In genomic region chr5:137734962-137735530, GRCh38 we compare ENCODE assay signal across 8 cellular contexts. TPM values are rescaled to one million over a fixed set of nuclear protein-coding genes. Genes with fewer than 3 reads are reported as not detected.
A peak's percentile ranks its signal among the peaks of the same experiment; 100 is the strongest.
DNase-seq lines count a peak whose midpoint lies in the region; ATAC-seq and TF ChIP-seq lines count a peak whose summit lies in the region.

No MANE protein-coding gene starts in this region.

- peak overlapping the region; percentile 83 for H3K4me2 ChIP-seq in mammary epithelial cell (ENCODE audit: insufficient read depth, low read depth, low read length)

- ATAC-seq in GM18868 (IDR thresholded peaks at IDR 0.05; ENCODE audit: unreplicated experiment), result peak; percentile 2
- ATAC-seq in stimulated activated effector memory CD8-positive, alpha-beta T cell treated with anti-CD3 and anti-CD28 coated beads, Interleukin-12 subunit alpha, Interleukin-12 subunit beta, amount 100 ng/mL, for 72 hours, result peak; percentile 36

- H3K9ac ChIP-seq in HUES6 (ENCODE audit: low read length), result peak overlapping the region; percentile 64
- H3K9ac ChIP-seq in mammary epithelial cell (ENCODE audit: insufficient read depth, low read length), result peak overlapping the region; percentile 60

- H3K27me3 ChIP-seq in HUES6 (ENCODE audit: control insufficient read depth, insufficient read depth, low read length) (no peaks in the 10 kb centered on the region), mammary epithelial cell (ENCODE audit: insufficient read depth, low read length) (no peaks in the 10 kb centered on the region)

- no peaks in the 10 kb centered on the region for H3K9me3 Mint-ChIP-seq in stimulated activated effector memory CD8-positive, alpha-beta T cell treated with anti-CD3 and anti-CD28 coated beads, Interleukin-12 subunit alpha, Interleukin-12 subunit beta, amount 100 ng/mL, for 72 hours

- intact Hi-C loops in mammary epithelial cell (cut with micrococcal nuclease), result loop anchor here (5.0 kb wide), 1 partner anchor 413 kb away; no protein-coding TSS in a partner anchor

- peaks cover 19% of the 10 kb centered on the region; the same call in 1 of the 2 replicates for H3K4me1 ChIP-seq in HUES6 (ENCODE audit: control insufficient read depth, insufficient read depth, low read length)
- H3K4me1 ChIP-seq in mammary epithelial cell (ENCODE audit: insufficient read depth, low read length), result peaks cover 24% of the 10 kb centered on the region

- no peak overlapping the region for H3K27ac Mint-ChIP-seq in stimulated activated effector memory CD8-positive, alpha-beta T cell treated with anti-CD3 and anti-CD28 coated beads, Interleukin-12 subunit alpha, Interleukin-12 subunit beta, amount 100 ng/mL, for 72 hours

- H3K9me3 ChIP-seq in HUES6 (ENCODE audit: control insufficient read depth, insufficient read depth, low read depth, low read length) (no peaks in the 10 kb centered on the region), mammary epithelial cell (replicated peaks; ENCODE audit: insufficient read depth, low read length) (peaks cover 3% of the 10 kb centered on the region)

- WGBS in mammary epithelial cell (ENCODE audit: low coverage, missing lambda C conversion rate), result 4% methylated on average over 14 of the region's 14 CpGs

- H3K4me1 Mint-ChIP-seq in stimulated activated effector memory CD8-positive, alpha-beta T cell treated with anti-CD3 and anti-CD28 coated beads, Interleukin-12 subunit alpha, Interleukin-12 subunit beta, amount 100 ng/mL, for 72 hours, result no peaks in the 10 kb centered on the region

- no peaks in the 10 kb centered on the region for H4K20me1 ChIP-seq in mammary epithelial cell (ENCODE audit: insufficient read depth, low read length)

- DNase-seq in AG10803 (ENCODE audit: low read depth) (peak; percentile 35), mammary epithelial cell (peak; percentile 69), iris pigment epithelial cell (ENCODE audit: low read depth) (peak; percentile 47), T1000 (lab: John Stamatoyannopoulos, UW) (no peak), GM19240 (ENCODE audit: insufficient read length, low spot score) (no peak)
- DNase-seq in stimulated activated effector memory CD8-positive, alpha-beta T cell treated with anti-CD3 and anti-CD28 coated beads, Interleukin-12 subunit alpha, Interleukin-12 subunit beta, amount 100 ng/mL, for 72 hours (ENCODE audit: low spot score in 2 of 2), result peak in 1 of 2 donors; percentile 57

- H2AFZ ChIP-seq in mammary epithelial cell (ENCODE audit: low read depth, low read length), result peak overlapping the region; percentile 91

- BruUV-seq in mammary epithelial cell (replicated peaks; lab: Mats Ljungman, UMichigan), result no TSS peak

- no peaks in the 10 kb centered on the region for H3K36me3 Mint-ChIP-seq in stimulated activated effector memory CD8-positive, alpha-beta T cell treated with anti-CD3 and anti-CD28 coated beads, Interleukin-12 subunit alpha, Interleukin-12 subunit beta, amount 100 ng/mL, for 72 hours

- no peak for TF ChIP-seq CTCF in AG10803 (conservative IDR thresholded peaks at IDR 0.05; ENCODE audit: low read length)
- no peak for TF ChIP-seq CTCF in mammary epithelial cell (conservative IDR thresholded peaks at IDR 0.05 in 1 of 2, IDR thresholded peaks at IDR 0.05 in 1 of 2; ENCODE audit: extremely low read depth in 1 of 2, insufficient read depth in 1 of 2, low read depth in 1 of 2, low read length in 2 of 2)

- peaks cover 4% of the 10 kb centered on the region for H3K79me2 ChIP-seq in mammary epithelial cell (ENCODE audit: insufficient read depth, low read length)

- H3K36me3 ChIP-seq in HUES6 (ENCODE audit: control insufficient read depth, insufficient read depth, low read length), result no peaks in the 10 kb centered on the region
- H3K36me3 ChIP-seq in mammary epithelial cell (ENCODE audit: insufficient read depth, low read length), result no peaks in the 10 kb centered on the region

- H3K4me3 ChIP-seq in AG10803 (ENCODE audit: low read length) (peak overlapping the region; percentile 58), HUES6 (ENCODE audit: low read depth, low read length) (peak overlapping the region; percentile 79), mammary epithelial cell (replicated peaks in 1 of 3; ENCODE audit: insufficient read depth in 1 of 3, low read depth in 2 of 3, low read length in 3 of 3) (peak overlapping the region; percentile 23 to 52 (median 42))

- CTCF ChIA-PET in mammary epithelial cell (lab: Charles Lee; ENCODE audit: low non-redundant PET), result interaction anchor here (1.6 kb wide), 1 partner anchor 75 kb away, joined by 14 read pairs; no protein-coding TSS in a partner anchor

- H3K4me3 Mint-ChIP-seq in stimulated activated effector memory CD8-positive, alpha-beta T cell treated with anti-CD3 and anti-CD28 coated beads, Interleukin-12 subunit alpha, Interleukin-12 subunit beta, amount 100 ng/mL, for 72 hours, result no peak overlapping the region

- H3K27ac ChIP-seq in HUES6 (ENCODE audit: low read depth, low read length) (peak overlapping the region; percentile 20; the same call in 1 of the 2 replicates), mammary epithelial cell (ENCODE audit: insufficient read depth, low read depth, low read length) (peak overlapping the region; percentile 18)

- dilution Hi-C loops in mammary epithelial cell (cut with HindIII; ENCODE audit: low sequenced_read_pairs), result no loop called here

- in situ Hi-C loops in mammary epithelial cell (cut with MboI; ENCODE audit: low sequenced_read_pairs in 2 of 2), result loop anchor here in 1 of 2 donors (10.0 kb wide), 1 partner anchor 70 kb away; no protein-coding TSS in a partner anchor

RNA-seq across cellular contexts. Expression of gene KLHL3, which starts 0.8 kb away (rescaled TPM):
- total RNA-seq in mammary epithelial cell, result 1 to 10 TPM; 3.3 to 4.9 TPM
- polyA plus RNA-seq in mammary epithelial cell, result 2.9 TPM
- 2.3 TPM for polyA minus RNA-seq in mammary epithelial cell

RNA-seq across cellular contexts. Expression of gene HNRNPA0, which starts 19.1 kb away (rescaled TPM):
- 10 to 100 TPM; 15.8 to 22.2 TPM for total RNA-seq in mammary epithelial cell
- 10.2 TPM for polyA plus RNA-seq in mammary epithelial cell
- 5.1 TPM for polyA minus RNA-seq in mammary epithelial cell

Comparison
In these comparisons a context has a peak if more than half of its experiments do, and no peak if none do; other contexts are left out.
1. DNase-seq: peak in AG10803 (single experiment), mammary epithelial cell (single experiment) and iris pigment epithelial cell (single experiment); none in T1000 (single experiment) and GM19240 (single experiment).
2. Peak in every context shown above with its lines, with median percentiles within 50 percentile points of each other: H3K4me3 ChIP-seq.